In genomic region chrX:41526925-41527324, GRCh38 we compare ENCODE assay signal across 13 cellular contexts.
DNase-seq lines count a peak whose midpoint lies in the region; ATAC-seq and TF ChIP-seq lines count a peak whose summit lies in the region.
"Had no signal": no experiment of that assay in that cellular context is flagged by ENCODE, and none has a peak within 500 bp of the region (broad histone marks: within the 10 kb centered on the region; RNA-seq: fewer than 3 reads in every experiment).

No MANE protein-coding gene starts in this region.

- H3K4me1 Mint-ChIP-seq in activated naive CD4-positive, alpha-beta T cell treated with anti-CD3 and anti-CD28 coated beads, Interleukin-2, amount 10 ng/mL, durations not matched to agents 7 days and 5 days: peaks cover 6% of the 10 kb centered on the region
- H3K4me1 Mint-ChIP-seq: activated naive CD4-positive, alpha-beta T cell treated with anti-CD3 and anti-CD28 coated beads, Interleukin-2, amount 50 U/mL, for 24 hours had no signal

- no peak for DNase-seq in activated naive CD4-positive, alpha-beta T cell treated with anti-CD3 and anti-CD28 coated beads, Interleukin-2, amount 50 U/mL, for 72 hours (ENCODE audit: low spot score in 2 of 2)
- no peak for DNase-seq in activated naive CD4-positive, alpha-beta T cell treated with anti-CD3 and anti-CD28 coated beads, Interleukin-2, amount 10 ng/mL, durations not matched to agents 7 days and 5 days
- DNase-seq in HT1080 (ENCODE audit: low read depth) (peak; percentile 83), astrocyte of the spinal cord (ENCODE audit: low read depth, low spot score) (peak; percentile 30), NCI-H2227 (lab: John Stamatoyannopoulos, UW; ENCODE audit: unreplicated experiment) (no peak), NCI-H748 treated with DMSO at 0.1 percent for 48 hours (lab: John Stamatoyannopoulos, UW) (no peak), left lung (no peak)
- DNase-seq: AML-193; effector memory CD4-positive, alpha-beta T cell; NCI-H1436 treated with DMSO at 0.1 percent for 48 hours had no signal

- H3K36me3 Mint-ChIP-seq in activated naive CD4-positive, alpha-beta T cell treated with anti-CD3 and anti-CD28 coated beads, Interleukin-2, amount 50 U/mL, for 72 hours: peaks cover 0 to 4% of the 10 kb centered on the region in 2 donors
- peaks cover 30% of the 10 kb centered on the region for H3K36me3 Mint-ChIP-seq in activated naive CD4-positive, alpha-beta T cell treated with anti-CD3 and anti-CD28 coated beads, Interleukin-2, amount 10 ng/mL, durations not matched to agents 7 days and 5 days

- no peaks in the 10 kb centered on the region for H3K9me3 Mint-ChIP-seq in activated naive CD4-positive, alpha-beta T cell treated with anti-CD3 and anti-CD28 coated beads, Interleukin-2, amount 50 U/mL, for 72 hours
- no peaks in the 10 kb centered on the region for H3K9me3 Mint-ChIP-seq in activated naive CD4-positive, alpha-beta T cell treated with anti-CD3 and anti-CD28 coated beads, Interleukin-2, amount 10 ng/mL, durations not matched to agents 7 days and 5 days
- H3K9me3 Mint-ChIP-seq: activated naive CD4-positive, alpha-beta T cell treated with anti-CD3 and anti-CD28 coated beads, Interleukin-2, amount 50 U/mL, for 24 hours had no signal

- H3K4me3 Mint-ChIP-seq in activated naive CD4-positive, alpha-beta T cell treated with anti-CD3 and anti-CD28 coated beads, Interleukin-2, amount 10 ng/mL, durations not matched to agents 7 days and 5 days: no peak overlapping the region
- H3K4me3 Mint-ChIP-seq: activated naive CD4-positive, alpha-beta T cell treated with anti-CD3 and anti-CD28 coated beads, Interleukin-2, amount 50 U/mL, for 24 hours had no signal

- TF ChIP-seq CTCF in astrocyte of the spinal cord (IDR thresholded peaks at IDR 0.05; ENCODE audit: low read depth, low read length) (no peak), left lung (IDR thresholded peaks at IDR 0.05) (no peak)

- peak overlapping the region; percentile 8 for H3K9ac ChIP-seq in skeletal muscle satellite cell (ENCODE audit: low read depth, low read length)

- H3K4me2 ChIP-seq in skeletal muscle satellite cell (ENCODE audit: low read length): peak overlapping the region; percentile 46

- intact Hi-C loops in left lung (cut with DNase I): no loop called here

- peaks cover 4% of the 10 kb centered on the region for H3K27me3 ChIP-seq in skeletal muscle satellite cell (ENCODE audit: control insufficient read depth, insufficient read depth, low read length)
- H3K27me3 ChIP-seq in left lung: no peaks in the 10 kb centered on the region

- H3K9me3 ChIP-seq in skeletal muscle satellite cell (replicated peaks; ENCODE audit: low read length) (no peaks in the 10 kb centered on the region), left lung (no peaks in the 10 kb centered on the region)

- no peaks in the 10 kb centered on the region for H3K27me3 Mint-ChIP-seq in activated naive CD4-positive, alpha-beta T cell treated with anti-CD3 and anti-CD28 coated beads, Interleukin-2, amount 10 ng/mL, durations not matched to agents 7 days and 5 days
- H3K27me3 Mint-ChIP-seq: activated naive CD4-positive, alpha-beta T cell treated with anti-CD3 and anti-CD28 coated beads, Interleukin-2, amount 50 U/mL, for 24 hours had no signal

- in situ Hi-C loops in astrocyte of the spinal cord (cut with HindIII; ENCODE audit: low sequenced_read_pairs): no loop called here

- H3K4me3 ChIP-seq in astrocyte of the spinal cord (ENCODE audit: low read depth, low read length) (no peak overlapping the region), skeletal muscle satellite cell (ENCODE audit: low read length) (no peak overlapping the region), left lung (no peak overlapping the region)

- H3K27ac ChIP-seq in left lung: no peak overlapping the region
- H3K27ac ChIP-seq: VCaP had no signal

- peak; percentile 59 to 64 for ATAC-seq in activated naive CD4-positive, alpha-beta T cell treated with anti-CD3 and anti-CD28 coated beads, Interleukin-2, amount 50 U/mL, for 72 hours
- ATAC-seq in left lung: no peak

- CTCF ChIA-PET in activated naive CD4-positive, alpha-beta T cell treated with anti-CD3 and anti-CD28 coated beads, Interleukin-2, amount 10 ng/mL, durations not matched to agents 7 days and 5 days (lab: Charles Lee): no interaction called here

- H3K27ac Mint-ChIP-seq in activated naive CD4-positive, alpha-beta T cell treated with anti-CD3 and anti-CD28 coated beads, Interleukin-2, amount 50 U/mL, for 72 hours: peak overlapping the region; percentile 16 to 76
- no peak overlapping the region for H3K27ac Mint-ChIP-seq in activated naive CD4-positive, alpha-beta T cell treated with anti-CD3 and anti-CD28 coated beads, Interleukin-2, amount 10 ng/mL, durations not matched to agents 7 days and 5 days
- H3K27ac Mint-ChIP-seq: activated naive CD4-positive, alpha-beta T cell treated with anti-CD3 and anti-CD28 coated beads, Interleukin-2, amount 50 U/mL, for 24 hours had no signal

- H3K4me1 ChIP-seq in skeletal muscle satellite cell (ENCODE audit: control insufficient read depth, insufficient read depth, low read length) (peaks cover 24% of the 10 kb centered on the region), left lung (no peaks in the 10 kb centered on the region)

- H3K36me3 ChIP-seq in skeletal muscle satellite cell (ENCODE audit: insufficient read depth, low read length): no peaks in the 10 kb centered on the region
- peaks cover 0 to 12% of the 10 kb centered on the region in 2 donors for H3K36me3 ChIP-seq in left lung

Comparison
In these comparisons a context has a peak if more than half of its experiments do, and no peak if none do; other contexts are left out.
1. DNase-seq: peak in HT1080 (single experiment) and astrocyte of the spinal cord (single experiment); none in activated naive CD4-positive, alpha-beta T cell treated with anti-CD3 and anti-CD28 coated beads, Interleukin-2, amount 50 U/mL, for 72 hours (0 of 2), activated naive CD4-positive, alpha-beta T cell treated with anti-CD3 and anti-CD28 coated beads, Interleukin-2, amount 10 ng/mL, durations not matched to agents 7 days and 5 days (single experiment), NCI-H2227 (single experiment), NCI-H748 treated with DMSO at 0.1 percent for 48 hours (single experiment) and left lung (0 of 2).